16 cellular contexts compared by ENCODE assay signal in the genomic region with DNA sequence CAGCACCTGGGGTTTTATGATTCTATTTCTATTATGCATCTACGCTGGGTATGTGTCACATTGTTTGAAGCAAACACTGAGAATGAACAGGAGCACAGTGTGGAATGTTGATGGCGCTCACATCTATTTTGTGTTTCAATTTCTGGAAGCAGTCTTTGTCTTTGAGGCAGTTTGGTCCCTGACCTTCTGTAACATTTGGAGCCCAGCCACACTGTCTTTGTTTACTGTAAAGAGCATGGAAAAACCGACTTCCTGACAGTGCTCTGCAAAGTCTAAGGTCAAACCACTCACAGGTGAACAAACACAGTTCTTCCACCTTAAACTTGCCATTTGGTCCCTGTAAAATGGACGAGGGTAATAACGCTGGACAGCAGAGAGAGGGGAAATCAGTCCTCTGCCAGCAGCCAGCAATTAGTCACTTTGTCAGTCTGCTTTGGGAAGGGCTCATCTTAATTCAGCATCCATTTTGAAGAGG.
DNase-seq lines count a peak whose midpoint lies in the region; ATAC-seq, FAIRE-seq and TF ChIP-seq lines count a peak whose summit lies in the region.
"Had no signal": no experiment of that assay in that cellular context is flagged by ENCODE, and none has a peak within 500 bp of the region (broad histone marks: within the 10 kb centered on the region; RNA-seq: fewer than 3 reads in every experiment).

No MANE protein-coding gene starts in this region.

- dilution Hi-C loops in endothelial cell of umbilical vein (cut with MboI; ENCODE audit: extremely low pct_ligation_motif_present, low sequenced_read_pairs), result no loop called here

- TF ChIP-seq CTCF in endothelial cell of umbilical vein (IDR thresholded peaks at IDR 0.05; ENCODE audit: extremely low read depth in 1 of 2, insufficient read depth in 1 of 2, low read depth in 1 of 2, low read length in 2 of 2), result no peak
- no peak for TF ChIP-seq CTCF in neural progenitor cell (IDR thresholded peaks at IDR 0.05)

- H3K4me3 Mint-ChIP-seq in neural progenitor cell, result no peak overlapping the region
- H3K4me3 Mint-ChIP-seq in natural killer cell treated with Interleukin-12 subunit alpha and Interleukin-12 subunit beta and Interleukin-15 and Interleukin-18, amount 100 ng/mL, for 72 hours, result no peak overlapping the region
- H3K4me3 Mint-ChIP-seq: activated T-cell treated with anti-CD3 and anti-CD28 coated beads, Interleukin-2, amount 50 U/mL, for 24 hours; CD8-positive, alpha-beta memory T cell; memory B cell had no signal

- intact Hi-C loops in endothelial cell of umbilical vein (cut with micrococcal nuclease), result loop anchor here (1.0 to 10.0 kb wide), 13 partner anchors 117 to 1264 kb away; no protein-coding TSS in a partner anchor

- H3K4me3 ChIP-seq in endothelial cell of umbilical vein (replicated peaks in 1 of 3; ENCODE audit: insufficient read depth in 1 of 3, low read depth in 1 of 3, low read length in 3 of 3), result no peak overlapping the region
- no peak overlapping the region for H3K4me3 ChIP-seq in neural progenitor cell
- H3K4me3 ChIP-seq: skin epidermis had no signal

- POLR2A ChIA-PET in endothelial cell of umbilical vein (lab: Charles Lee), result interaction anchor here (1.9 kb wide), 1 partner anchor 547 kb away, joined by 7 read pairs; a partner anchor contains a TSS

- no TSS peak for BruUV-seq in endothelial cell of umbilical vein (replicated peaks; lab: Mats Ljungman, UMichigan)

- H3K27ac ChIP-seq in endothelial cell of umbilical vein (ENCODE audit: insufficient read depth, low read depth, low read length) (peak overlapping the region; percentile 59), neural progenitor cell (no peak overlapping the region)

- H3K79me2 ChIP-seq in endothelial cell of umbilical vein (ENCODE audit: control insufficient read depth, insufficient read depth, low read length) (no peaks in the 10 kb centered on the region), neural progenitor cell (ENCODE audit: low read depth) (no peaks in the 10 kb centered on the region)

- peaks cover 3% of the 10 kb centered on the region for H3K27me3 Mint-ChIP-seq in neural progenitor cell (ENCODE audit: insufficient read depth, low read depth)
- peaks cover 0 to 8% of the 10 kb centered on the region in 2 donors for H3K27me3 Mint-ChIP-seq in natural killer cell treated with Interleukin-12 subunit alpha and Interleukin-12 subunit beta and Interleukin-15 and Interleukin-18, amount 100 ng/mL, for 72 hours

- H4K20me1 ChIP-seq in endothelial cell of umbilical vein (replicated peaks; ENCODE audit: control insufficient read depth, extremely low read depth, insufficient read depth, low read length) (no peaks in the 10 kb centered on the region), neural progenitor cell (ENCODE audit: low read depth) (no peaks in the 10 kb centered on the region)

- H3K27me3 ChIP-seq in endothelial cell of umbilical vein (ENCODE audit: control insufficient read depth in 2 of 2, insufficient read depth in 2 of 2, low read length in 2 of 2), result no peaks in the 10 kb centered on the region
- no peaks in the 10 kb centered on the region for H3K27me3 ChIP-seq in neural progenitor cell

- no peak for ATAC-seq in natural killer cell treated with Interleukin-12 subunit alpha and Interleukin-12 subunit beta and Interleukin-15 and Interleukin-18, amount 100 ng/mL, for 72 hours
- ATAC-seq in HG02571 (IDR thresholded peaks at IDR 0.05; ENCODE audit: unreplicated experiment), result no peak

- no peaks in the 10 kb centered on the region for H3K36me3 ChIP-seq in endothelial cell of umbilical vein (ENCODE audit: control insufficient read depth in 2 of 2, extremely low read depth in 1 of 2, insufficient read depth in 2 of 2, low read length in 2 of 2)
- H3K36me3 ChIP-seq in neural progenitor cell, result no peaks in the 10 kb centered on the region

- peaks cover 32% of the 10 kb centered on the region for H3K4me1 ChIP-seq in endothelial cell of umbilical vein (ENCODE audit: control insufficient read depth, extremely low read depth, insufficient read depth, low read length)
- no peaks in the 10 kb centered on the region for H3K4me1 ChIP-seq in neural progenitor cell

- FAIRE-seq in endothelial cell of umbilical vein (lab: Jason Lieb, UNC), result peak; percentile 89
- FAIRE-seq: GM12892 had no signal

- H3K9me3 ChIP-seq in endothelial cell of umbilical vein (replicated peaks; ENCODE audit: control insufficient read depth, insufficient read depth, low read length) (no peaks in the 10 kb centered on the region), neural progenitor cell (ENCODE audit: low read depth) (no peaks in the 10 kb centered on the region)

- peak; percentile 30 for DNase-seq in HT1080 (ENCODE audit: low read depth)
- peak; percentile 57 for DNase-seq in NCI-H345 treated with DMSO at 0.1 percent for 48 hours (lab: John Stamatoyannopoulos, UW; ENCODE audit: unreplicated experiment)
- DNase-seq in endothelial cell of umbilical vein (ENCODE audit: low read depth, low spot score), result peak; percentile 99
- no peak for DNase-seq in neural progenitor cell (ENCODE audit: low spot score)
- DNase-seq in natural killer cell treated with Interleukin-12 subunit alpha and Interleukin-12 subunit beta and Interleukin-15 and Interleukin-18, amount 100 ng/mL, for 72 hours (ENCODE audit: low spot score), result no peak
- no peak for DNase-seq in NCI-H526 treated with DMSO at 0.1 percent for 48 hours (lab: John Stamatoyannopoulos, UW)
- DNase-seq in iPS-NIHi7 (ENCODE audit: extremely low spot score), result no peak
- DNase-seq: activated T-cell treated with anti-CD3 and anti-CD28 coated beads, Interleukin-2, amount 50 U/mL, for 24 hours; CD8-positive, alpha-beta memory T cell; NK-92 treated with Interleukin-12 subunit alpha and Interleukin-12 subunit beta, amount 100 ng/mL, for 24 hours; stimulated activated CD8-positive, alpha-beta memory T cell treated with anti-CD3 and anti-CD28 coated beads, Interleukin-4, amount 100 ng/mL, for 48 hours; T1000 had no signal

- H3K9me3 Mint-ChIP-seq in neural progenitor cell, result peaks cover 2% of the 10 kb centered on the region
- no peaks in the 10 kb centered on the region for H3K9me3 Mint-ChIP-seq in natural killer cell treated with Interleukin-12 subunit alpha and Interleukin-12 subunit beta and Interleukin-15 and Interleukin-18, amount 100 ng/mL, for 72 hours
- H3K9me3 Mint-ChIP-seq: activated T-cell treated with anti-CD3 and anti-CD28 coated beads, Interleukin-2, amount 50 U/mL, for 24 hours had no signal

- TF ChIP-seq POLR2A in endothelial cell of umbilical vein (IDR thresholded peaks at IDR 0.05; ENCODE audit: low read depth, low read length), result peak; percentile 67

- peaks cover 49% of the 10 kb centered on the region for H3K4me1 Mint-ChIP-seq in neural progenitor cell
- no peaks in the 10 kb centered on the region for H3K4me1 Mint-ChIP-seq in natural killer cell treated with Interleukin-12 subunit alpha and Interleukin-12 subunit beta and Interleukin-15 and Interleukin-18, amount 100 ng/mL, for 72 hours (ENCODE audit: low read depth in 2 of 2)
- H3K4me1 Mint-ChIP-seq: memory B cell had no signal

- H3F3A ChIP-seq in neural progenitor cell (ENCODE audit: low read depth), result no peaks in the 10 kb centered on the region

- H2AFZ ChIP-seq in endothelial cell of umbilical vein (ENCODE audit: low read depth, low read length) (no peak overlapping the region), neural progenitor cell (replicated peaks) (no peak overlapping the region)

- no peaks in the 10 kb centered on the region for H3K9me1 ChIP-seq in endothelial cell of umbilical vein (replicated peaks; ENCODE audit: control insufficient read depth, extremely low read depth, insufficient read depth, low read length)

- no peak overlapping the region for H3K9ac ChIP-seq in endothelial cell of umbilical vein (replicated peaks; ENCODE audit: extremely low read depth, insufficient read depth, low read length)
- no peak overlapping the region for H3K9ac ChIP-seq in neural progenitor cell

- CTCF ChIA-PET in endothelial cell of umbilical vein (lab: Charles Lee), result interaction anchor here (1.2 kb wide), 1 partner anchor 294 kb away, joined by 4 read pairs; no protein-coding TSS in a partner anchor

- H3K36me3 Mint-ChIP-seq in neural progenitor cell, result peaks cover 11% of the 10 kb centered on the region
- H3K36me3 Mint-ChIP-seq in natural killer cell treated with Interleukin-12 subunit alpha and Interleukin-12 subunit beta and Interleukin-15 and Interleukin-18, amount 100 ng/mL, for 72 hours, result no peaks in the 10 kb centered on the region
- H3K36me3 Mint-ChIP-seq: CD8-positive, alpha-beta memory T cell; memory B cell had no signal

- H3K27ac Mint-ChIP-seq in neural progenitor cell, result peak overlapping the region; percentile 77
- H3K27ac Mint-ChIP-seq in natural killer cell treated with Interleukin-12 subunit alpha and Interleukin-12 subunit beta and Interleukin-15 and Interleukin-18, amount 100 ng/mL, for 72 hours, result no peak overlapping the region
- H3K27ac Mint-ChIP-seq: activated T-cell treated with anti-CD3 and anti-CD28 coated beads, Interleukin-2, amount 50 U/mL, for 24 hours; CD8-positive, alpha-beta memory T cell; memory B cell had no signal

- H3K4me2 ChIP-seq in endothelial cell of umbilical vein (ENCODE audit: insufficient read depth, low read length) (peak overlapping the region; percentile 4), neural progenitor cell (no peak overlapping the region)

TF ChIP-seq in endothelial cell of umbilical vein, 7 proteins besides CTCF, POLR2A, EP300 and RAD21:
- TF ChIP-seq EZH2 (IDR thresholded peaks at IDR 0.05; ENCODE audit: borderline replicate concordance, low read depth, low read length, severe bottlenecking) (no peak), FOS (IDR thresholded peaks at IDR 0.05; ENCODE audit: borderline replicate concordance, insufficient read depth, low read length) (peak; percentile 43), POLR2AphosphoS5 (IDR thresholded peaks at IDR 0.05; ENCODE audit: insufficient read depth, low read depth, low read length) (peak; percentile 94), MYC (IDR thresholded peaks at IDR 0.05; ENCODE audit: low read depth, low read length) (no peak), GATA2 (IDR thresholded peaks at IDR 0.05; ENCODE audit: insufficient read depth, insufficient read length, low read depth, low read length) (peak; percentile 21), JUN (IDR thresholded peaks at IDR 0.05; ENCODE audit: borderline replicate concordance, insufficient read depth, insufficient read length, low read depth) (peak; percentile 57)
- TF ChIP-seq, protein P1, sequence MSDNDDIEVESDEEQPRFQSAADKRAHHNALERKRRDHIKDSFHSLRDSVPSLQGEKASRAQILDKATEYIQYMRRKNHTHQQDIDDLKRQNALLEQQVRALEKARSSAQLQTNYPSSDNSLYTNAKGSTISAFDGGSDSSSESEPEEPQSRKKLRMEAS (IDR thresholded peaks at IDR 0.05; ENCODE audit: insufficient read depth, insufficient read length), result no peak

Comparison
In these comparisons a context has a peak if more than half of its experiments do, and no peak if none do; other contexts are left out.
1. DNase-seq: peak in HT1080 (single experiment), NCI-H345 treated with DMSO at 0.1 percent for 48 hours (single experiment) and endothelial cell of umbilical vein (single experiment); none in neural progenitor cell (single experiment), natural killer cell treated with Interleukin-12 subunit alpha and Interleukin-12 subunit beta and Interleukin-15 and Interleukin-18, amount 100 ng/mL, for 72 hours (single experiment), NCI-H526 treated with DMSO at 0.1 percent for 48 hours (single experiment) and iPS-NIHi7 (single experiment).